ENCODE assay signal across 9 cellular contexts in genomic region chr12:92297932-92298681, GRCh38.
A peak's percentile ranks its signal among the peaks of the same experiment; 100 is the strongest.
DNase-seq lines count a peak whose midpoint lies in the region; ATAC-seq and TF ChIP-seq lines count a peak whose summit lies in the region.
"Had no signal": no experiment of that assay in that cellular context is flagged by ENCODE, and none has a peak within 500 bp of the region (broad histone marks: within the 10 kb centered on the region; RNA-seq: fewer than 3 reads in every experiment).

No MANE protein-coding gene starts in this region.

- CTCF ChIA-PET in Calu3 (lab: Charles Lee): no interaction called here

- H3K9me3 Mint-ChIP-seq in Calu3 (ENCODE audit: low read depth, unreplicated experiment): no peaks in the 10 kb centered on the region
- H3K9me3 Mint-ChIP-seq: neural crest cell had no signal

- ATAC-seq in HG03432 (IDR thresholded peaks at IDR 0.05; ENCODE audit: unreplicated experiment): peak; percentile 45

- no peaks in the 10 kb centered on the region for H3K27me3 Mint-ChIP-seq in Calu3 (ENCODE audit: unreplicated experiment)

- no peak for TF ChIP-seq CTCF in Calu3 (IDR thresholded peaks at IDR 0.05; ENCODE audit: unreplicated experiment)

- BruUV-seq in Calu3 (replicated peaks; lab: Mats Ljungman, UMichigan): no TSS peak

- no peak overlapping the region for H3K4me3 Mint-ChIP-seq in Calu3 (ENCODE audit: low read depth, unreplicated experiment)
- H3K4me3 Mint-ChIP-seq: neural crest cell had no signal

- intact Hi-C loops in Calu3 (cut with micrococcal nuclease; ENCODE audit: unreplicated experiment): no loop called here

- H3K27ac Mint-ChIP-seq in Calu3 (ENCODE audit: unreplicated experiment): no peak overlapping the region

- H3K4me1 Mint-ChIP-seq in Calu3 (ENCODE audit: low read depth, unreplicated experiment): no peaks in the 10 kb centered on the region

- DNase-seq in ELR (ENCODE audit: low read depth) (peak; percentile 46), astrocyte of the hippocampus (ENCODE audit: low read depth, low spot score) (peak; percentile 87), non-pigmented ciliary epithelial cell (ENCODE audit: low read depth) (peak; percentile 57), NK-92 (lab: John Stamatoyannopoulos, UW; ENCODE audit: unreplicated experiment) (no peak), NCI-H187 (lab: John Stamatoyannopoulos, UW) (no peak), A172 (ENCODE audit: low spot score) (no peak), Calu3 (no peak)

- no peaks in the 10 kb centered on the region for H3K36me3 Mint-ChIP-seq in Calu3 (ENCODE audit: insufficient read depth, unreplicated experiment)

Comparison
In these comparisons a context has a peak if more than half of its experiments do, and no peak if none do; other contexts are left out.
1. DNase-seq: peak in ELR (single experiment), astrocyte of the hippocampus (single experiment) and non-pigmented ciliary epithelial cell (single experiment); none in NK-92 (single experiment), NCI-H187 (0 of 2), A172 (single experiment) and Calu3 (single experiment).